In the genomic region with DNA sequence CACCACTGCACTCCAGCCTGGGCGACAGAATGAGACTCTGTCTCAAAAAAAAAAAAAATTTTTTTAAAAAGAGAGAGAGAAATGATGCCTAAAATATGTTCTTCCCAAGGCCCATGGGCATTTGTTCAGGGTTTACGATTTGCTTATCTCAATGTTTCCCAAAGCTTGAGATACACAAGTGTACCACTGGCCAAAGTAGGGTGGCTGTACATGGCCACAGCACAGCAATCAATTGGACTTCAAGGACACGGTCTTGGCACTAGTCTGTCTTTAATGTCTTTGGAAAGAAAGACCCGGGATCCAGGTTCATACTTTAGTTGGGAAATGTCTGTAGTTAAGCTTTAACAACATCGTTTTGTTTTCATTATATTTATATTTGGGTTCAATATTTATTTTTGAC, we compare ENCODE assay signal across 12 cellular contexts. TPM values are rescaled to one million over a fixed set of nuclear protein-coding genes. Genes with fewer than 3 reads are reported as not detected.
"Had no signal": no experiment of that assay in that cellular context is flagged by ENCODE, and none has a peak within 500 bp of the region (broad histone marks: within the 10 kb centered on the region; RNA-seq: fewer than 3 reads in every experiment).

No MANE protein-coding gene starts in this region.

- ATAC-seq: GM23338, HCT116 had no signal

- DNase-seq: GM23248, GOT3, H7, H9, HCEC 1CT, HFFc6 had no signal

- H3K4me2 ChIP-seq: GM23338 had no signal

- FAIRE-seq: H1, H54 had no signal

- H3K4me3 ChIP-seq: GM23248, GM23338, HAP-1 had no signal

- H3K4me1 ChIP-seq: HAP-1 had no signal

- H2AFZ ChIP-seq: GM23248, GM23338 had no signal

- H3K9ac ChIP-seq: GM23248 had no signal

- H3K36me3 ChIP-seq: HAP-1 had no signal

- H3K27ac ChIP-seq: GM23248 had no signal

RNA-seq across cellular contexts. Expression of a gene that starts 9.5 kb away (rescaled TPM):
- total RNA-seq: GM23248, GM23338, H1, H4, H9, HFFc6 had no signal
- polyA plus RNA-seq: GM23248, H1 had no signal

RNA-seq across cellular contexts. Expression of a gene that starts 34.9 kb away (rescaled TPM):
- total RNA-seq: GM23248, GM23338, H7 had no signal
